In the genomic region with DNA sequence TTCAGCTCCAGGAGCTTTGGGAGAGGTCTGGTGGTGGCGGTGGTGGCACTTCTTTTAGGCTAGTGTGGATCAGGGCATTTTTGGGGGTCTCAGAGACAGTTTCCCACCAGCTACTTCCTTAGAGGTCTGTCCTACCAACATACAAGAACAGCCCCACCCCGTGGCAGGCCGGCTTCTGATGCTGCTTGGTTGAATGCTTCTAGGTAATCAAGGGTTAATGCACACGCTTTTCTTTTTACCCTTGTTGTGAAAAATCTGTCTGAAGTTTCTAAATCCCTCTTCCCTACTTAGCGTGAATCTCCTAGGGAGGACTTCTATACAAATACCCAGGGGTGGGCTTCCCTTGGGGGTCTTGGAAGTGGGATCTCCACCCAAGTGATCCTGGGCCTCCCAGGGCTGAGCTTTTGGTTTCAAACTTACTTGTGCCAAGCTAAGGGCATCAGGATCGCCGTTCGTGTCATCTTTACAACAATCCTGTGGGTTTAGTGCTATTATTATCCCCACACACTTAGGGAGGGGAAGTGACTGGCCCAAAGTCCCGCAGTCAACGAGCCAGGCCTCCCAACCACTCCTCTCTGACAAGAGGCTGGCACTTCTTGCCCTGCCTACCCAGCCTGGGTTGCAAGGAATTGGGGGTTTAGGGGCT, we compare ENCODE assay signal across 8 cellular contexts. TPM values are rescaled to one million over a fixed set of nuclear protein-coding genes. Genes with fewer than 3 reads are reported as not detected.
DNase-seq lines count a peak whose midpoint lies in the region; ATAC-seq and TF ChIP-seq lines count a peak whose summit lies in the region.

No MANE protein-coding gene starts in this region.

- H3K4me1 ChIP-seq in DOHH2 (ENCODE audit: control insufficient read depth, low read length): peaks cover 86% of the 10 kb centered on the region
- H3K4me1 ChIP-seq in neuron (ENCODE audit: insufficient read depth, low read length): peaks cover 23% of the 10 kb centered on the region
- no peaks in the 10 kb centered on the region for H3K4me1 ChIP-seq in aorta (ENCODE audit: control insufficient read depth in 1 of 2, insufficient read depth in 2 of 2, low read length in 2 of 2)

- H3F3A ChIP-seq in DOHH2 (ENCODE audit: control insufficient read depth, insufficient read depth): peaks cover 34% of the 10 kb centered on the region

- 44 to 48% methylated on average over 10 of the region's 10 CpGs for WGBS in aorta, 2 donors

- no peak overlapping the region for H2AFZ ChIP-seq in neuron (ENCODE audit: low read depth, low read length)

- peaks cover 36% of the 10 kb centered on the region for H3K36me3 ChIP-seq in DOHH2 (ENCODE audit: control insufficient read depth, low read length)
- no peaks in the 10 kb centered on the region for H3K36me3 ChIP-seq in brain microvascular endothelial cell (replicated peaks)
- H3K36me3 ChIP-seq in neuron (ENCODE audit: insufficient read depth, low read length): no peaks in the 10 kb centered on the region
- no peaks in the 10 kb centered on the region for H3K36me3 ChIP-seq in aorta (ENCODE audit: control insufficient read depth in 1 of 2, insufficient read depth in 2 of 2, low read length in 1 of 2)

- peak overlapping the region; percentile 86 for H3K4me2 ChIP-seq in DOHH2 (ENCODE audit: low read length)

- no peaks in the 10 kb centered on the region for H3K9me3 ChIP-seq in DOHH2 (ENCODE audit: control insufficient read depth, insufficient read depth, low read length)
- no peaks in the 10 kb centered on the region for H3K9me3 ChIP-seq in neuron (ENCODE audit: low read length)
- H3K9me3 ChIP-seq in aorta (ENCODE audit: control insufficient read depth, low read length): no peaks in the 10 kb centered on the region

- H3K9me2 ChIP-seq in DOHH2 (replicated peaks; ENCODE audit: control insufficient read depth, low read length): no peaks in the 10 kb centered on the region

- peaks cover 17% of the 10 kb centered on the region for H4K20me1 ChIP-seq in DOHH2 (ENCODE audit: control insufficient read depth, insufficient read depth, low read depth, low read length)

- in situ Hi-C loops in brain microvascular endothelial cell (cut with HindIII; ENCODE audit: low pct_ligation_motif_present, low sequenced_read_pairs): loop anchor here (10.0 kb wide), 1 partner anchor 106 kb away; a partner anchor contains a TSS

- peaks cover 61% of the 10 kb centered on the region for H3K79me2 ChIP-seq in DOHH2 (ENCODE audit: control insufficient read depth, low read length)

- TF ChIP-seq CTCF in DOHH2 (IDR thresholded peaks at IDR 0.05; ENCODE audit: low read depth, low read length, poor library complexity, severe bottlenecking) (peak; percentile 88), LNCaP clone FGC (IDR thresholded peaks at IDR 0.05; ENCODE audit: control insufficient read depth, extremely low read depth, insufficient read depth) (no peak), brain microvascular endothelial cell (IDR thresholded peaks at IDR 0.05; ENCODE audit: low read depth, low read length, missing control alignments) (peak; percentile 46)

- DNase-seq in LNCaP clone FGC (ENCODE audit: low read depth) (no peak), brain microvascular endothelial cell (no peak), NCI-H2171 (lab: John Stamatoyannopoulos, UW) (no peak), SK-N-DZ (ENCODE audit: low spot score) (no peak), aorta (no peak)

- H3K27me3 ChIP-seq in DOHH2 (ENCODE audit: control insufficient read depth, low read length) (peaks cover 6% of the 10 kb centered on the region; the same call in 1 of the 2 replicates), brain microvascular endothelial cell (replicated peaks) (no peaks in the 10 kb centered on the region), neuron (ENCODE audit: insufficient read depth, low read length) (no peaks in the 10 kb centered on the region), aorta (ENCODE audit: control insufficient read depth in 1 of 2, insufficient read depth in 2 of 2, low read length in 1 of 2) (no peaks in the 10 kb centered on the region)

- intact Hi-C loops in aorta (cut with DNase I): no loop called here

- H3K27ac ChIP-seq in DOHH2 (ENCODE audit: low read depth, low read length) (peak overlapping the region; percentile 89), brain microvascular endothelial cell (no peak overlapping the region), aorta (ENCODE audit: low read depth in 1 of 2, low read length in 2 of 2) (no peak overlapping the region)

- H3K4me3 ChIP-seq in DOHH2 (ENCODE audit: low read length): peak overlapping the region; percentile 82
- peak overlapping the region; percentile 77 for H3K4me3 ChIP-seq in LNCaP clone FGC (ENCODE audit: low read depth, low read length)
- H3K4me3 ChIP-seq in brain microvascular endothelial cell (ENCODE audit: low read depth, low read length): no peak overlapping the region
- peak overlapping the region; percentile 90 for H3K4me3 ChIP-seq in neuron (ENCODE audit: low read length)
- H3K4me3 ChIP-seq in aorta (ENCODE audit: low read length in 2 of 2): no peak overlapping the region

- ATAC-seq in aorta (ENCODE audit: low FRiP score) (no peak), GM18519 (IDR thresholded peaks at IDR 0.05; ENCODE audit: low FRiP score, unreplicated experiment) (no peak)

RNA-seq across cellular contexts. Expression of a gene that starts 1.7 kb away (rescaled TPM):
- polyA plus RNA-seq in SK-N-DZ (2014; cell fraction: cytosol; rRNA removed): 18.7 and 23.2 TPM in 2 replicates
- 12.7 and 20.9 TPM in 2 replicates for polyA plus RNA-seq in SK-N-DZ (2014; cell fraction: nucleus; rRNA removed)
- 10 to 100 TPM in 1 of 2 donors, 1 to 10 TPM in 1; 5.5 to 15.6 TPM for total RNA-seq in aorta
- polyA plus RNA-seq in aorta: 1 to 10 TPM in 1 of 2 donors, under 1 TPM in 1; 0.50 to 2.4 TPM

Comparison
In these comparisons a context has a peak if more than half of its experiments do, and no peak if none do; other contexts are left out.
1. H3K4me3 ChIP-seq: peak in DOHH2 (single experiment), LNCaP clone FGC (single experiment) and neuron (single experiment); none in brain microvascular endothelial cell (single experiment) and aorta (0 of 2).